ENCODE assay signal across 27 cellular contexts in the genomic region with DNA sequence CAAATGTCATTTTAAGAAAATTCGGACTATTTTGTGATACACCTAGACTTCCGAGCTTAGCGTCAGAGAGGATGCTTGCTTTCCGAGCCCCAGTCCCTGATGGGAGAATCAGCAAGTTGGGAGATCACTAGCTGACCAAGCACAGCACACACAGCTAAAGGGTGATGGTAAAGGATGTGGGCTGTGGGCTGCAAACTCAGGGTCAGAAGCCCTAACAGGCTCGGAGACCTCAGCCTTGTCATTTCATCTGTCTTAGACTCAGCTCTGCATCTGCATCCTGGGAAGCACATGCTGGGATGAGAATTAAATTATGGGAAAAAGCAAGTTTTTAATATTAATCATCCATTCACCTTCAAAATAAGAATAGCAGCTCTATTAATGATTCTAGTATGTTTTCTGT.
"Had no signal": no experiment of that assay in that cellular context is flagged by ENCODE, and none has a peak within 500 bp of the region (broad histone marks: within the 10 kb centered on the region; RNA-seq: fewer than 3 reads in every experiment).

No MANE protein-coding gene starts in this region.

- ATAC-seq: foreskin keratinocyte; left ventricle myocardium superior; lower lobe of right lung; naive thymus-derived CD8-positive, alpha-beta T cell; pancreas; right lobe of liver; stimulated activated naive CD8-positive, alpha-beta T cell treated with anti-CD3 and anti-CD28 coated beads, Interleukin-15, amount 100 ng/mL, for 72 hours; upper lobe of right lung had no signal

- H3K9me3 ChIP-seq: esophagus muscularis mucosa, lower lobe of right lung, pancreas, right lobe of liver, suprapubic skin, transverse colon, upper lobe of right lung, vagina had no signal

- DNase-seq: cortex of kidney; dorsolateral prefrontal cortex; effector CD4-positive, alpha-beta T cell; foreskin keratinocyte; glutamatergic neuron; hypothalamus; islet precursor cell; left ventricle myocardium superior; lower lobe of right lung; naive thymus-derived CD8-positive, alpha-beta T cell; nephron progenitor cell; occipital lobe; pancreas; right lobe of liver; small intestine; stimulated activated CD4-positive, alpha-beta T cell treated with anti-CD3 and anti-CD28 coated beads, Interleukin-15, amount 100 ng/mL, for 24 hours; stimulated activated CD4-positive, alpha-beta T cell treated with anti-CD3 and anti-CD28 coated beads, Interleukin-2, amount 100 ng/mL, for 48 hours; stimulated activated naive CD4-positive, alpha-beta T cell; stimulated activated naive CD8-positive, alpha-beta T cell treated with anti-CD3 and anti-CD28 coated beads, Interleukin-15, amount 100 ng/mL, for 72 hours; transverse colon; upper lobe of right lung had no signal

- H3K36me3 ChIP-seq: esophagus muscularis mucosa, lower lobe of right lung, pancreas, right lobe of liver, suprapubic skin, transverse colon, upper lobe of right lung, vagina had no signal

- H3K27me3 Mint-ChIP-seq: naive thymus-derived CD8-positive, alpha-beta T cell; progenitor cell of endocrine pancreas; stimulated activated naive CD8-positive, alpha-beta T cell treated with anti-CD3 and anti-CD28 coated beads, Interleukin-15, amount 100 ng/mL, for 72 hours had no signal

- H3K27ac ChIP-seq: dorsolateral prefrontal cortex, epithelial cell of prostate, esophagus muscularis mucosa, foreskin keratinocyte, lower lobe of right lung, pancreas, right lobe of liver, suprapubic skin, transverse colon, upper lobe of right lung, vagina had no signal

- H3K4me1 Mint-ChIP-seq: stimulated activated naive CD8-positive, alpha-beta T cell treated with anti-CD3 and anti-CD28 coated beads, Interleukin-15, amount 100 ng/mL, for 72 hours had no signal

- H3K27ac Mint-ChIP-seq: progenitor cell of endocrine pancreas had no signal

- H3K27me3 ChIP-seq: esophagus muscularis mucosa, foreskin keratinocyte, pancreas, right lobe of liver, suprapubic skin, transverse colon, upper lobe of right lung, vagina had no signal

- H3K4me1 ChIP-seq: esophagus muscularis mucosa, lower lobe of right lung, pancreas, right lobe of liver, suprapubic skin, transverse colon, upper lobe of right lung, vagina had no signal

- H3K4me3 ChIP-seq: dorsolateral prefrontal cortex, esophagus muscularis mucosa, lower lobe of right lung, pancreas, right lobe of liver, suprapubic skin, transverse colon, upper lobe of right lung, vagina had no signal

- H3K9me3 Mint-ChIP-seq: immature natural killer cell; naive thymus-derived CD8-positive, alpha-beta T cell; stimulated activated naive CD8-positive, alpha-beta T cell treated with anti-CD3 and anti-CD28 coated beads, Interleukin-15, amount 100 ng/mL, for 72 hours had no signal

- H3K4me3 Mint-ChIP-seq: immature natural killer cell; naive thymus-derived CD8-positive, alpha-beta T cell; nephron progenitor cell; stimulated activated naive CD8-positive, alpha-beta T cell treated with anti-CD3 and anti-CD28 coated beads, Interleukin-15, amount 100 ng/mL, for 72 hours had no signal
